Comparison of ENCODE assay signal across 2 cellular contexts in genomic region chr1:64471218-64471719, GRCh38.
TF ChIP-seq lines count a peak whose summit lies in the region.

No MANE protein-coding gene starts in this region.

TF ChIP-seq in liver, 16 proteins besides CTCF, POLR2A, EP300 and RAD21:
- TF ChIP-seq REST (IDR thresholded peaks at IDR 0.05) (no peak), RXRA (IDR thresholded peaks at IDR 0.05) (peak in 1 of 2 donors; percentile 41), GABPA (IDR thresholded peaks at IDR 0.05 in 1 of 2, conservative IDR thresholded peaks at IDR 0.05 in 1 of 2) (no peak)

TF ChIP-seq in HepG2, 621 proteins besides CTCF, POLR2A, EP300 and RAD21 (continued from another document):
- TF ChIP-seq CHCHD3 (CRISPR knock-in tag; IDR thresholded peaks at IDR 0.05): no peak
- no peak for TF ChIP-seq NR1H2 (CRISPR knock-in tag; IDR thresholded peaks at IDR 0.05; ENCODE audit: borderline replicate concordance, low read depth)
- TF ChIP-seq CREB1 (IDR thresholded peaks at IDR 0.05): no peak
- no peak for TF ChIP-seq CREB1 (CRISPR knock-in tag; IDR thresholded peaks at IDR 0.05)
- no peak for TF ChIP-seq ZNF784 (CRISPR knock-in tag; IDR thresholded peaks at IDR 0.05; ENCODE audit: borderline replicate concordance)
- TF ChIP-seq ZZZ3 (CRISPR knock-in tag; IDR thresholded peaks at IDR 0.05; ENCODE audit: borderline replicate concordance): no peak
- no peak for TF ChIP-seq SRF (IDR thresholded peaks at IDR 0.05; ENCODE audit: low read depth, low read length)
- TF ChIP-seq ZNF350 (CRISPR knock-in tag; IDR thresholded peaks at IDR 0.05; ENCODE audit: borderline replicate concordance, low read depth): no peak
- no peak for TF ChIP-seq ZNF703 (CRISPR knock-in tag; IDR thresholded peaks at IDR 0.05; ENCODE audit: borderline replicate concordance)
- TF ChIP-seq ZNF891 (CRISPR knock-in tag; IDR thresholded peaks at IDR 0.05): no peak
